9 cellular contexts compared by ENCODE assay signal in the genomic region with DNA sequence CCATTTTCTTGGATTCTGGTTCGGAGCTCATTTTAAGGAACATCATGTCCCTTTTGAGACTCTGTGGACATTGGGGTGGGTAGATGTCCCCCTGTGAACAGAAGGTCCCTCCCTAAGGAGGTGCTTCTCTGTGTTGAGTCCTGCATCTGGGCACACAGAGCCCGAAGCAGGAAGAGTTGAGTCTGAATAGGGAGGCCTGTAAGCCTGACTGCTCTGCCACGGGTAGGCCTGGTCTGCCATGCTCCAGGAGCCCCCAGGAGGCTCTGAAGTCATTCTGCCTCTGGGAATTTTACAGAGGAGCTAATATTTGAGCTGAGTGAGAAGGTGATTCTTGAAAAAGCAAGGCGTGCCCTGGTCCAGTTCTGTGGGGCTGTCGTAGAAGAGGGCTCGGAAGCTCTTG. TPM values are rescaled to one million over a fixed set of nuclear protein-coding genes. Genes with fewer than 3 reads are reported as not detected.
DNase-seq lines count a peak whose midpoint lies in the region; ATAC-seq, FAIRE-seq and TF ChIP-seq lines count a peak whose summit lies in the region.
"Had no signal": no experiment of that assay in that cellular context is flagged by ENCODE, and none has a peak within 500 bp of the region (broad histone marks: within the 10 kb centered on the region; RNA-seq: fewer than 3 reads in every experiment).

No MANE protein-coding gene starts in this region.

- H3K79me1 ChIP-seq in mesenchymal stem cell (replicated peaks; ENCODE audit: low read length, poor library complexity, severe bottlenecking) = peaks cover 19% of the 10 kb centered on the region

- H2BK5ac ChIP-seq in mesenchymal stem cell (ENCODE audit: low read depth, low read length, poor library complexity, severe bottlenecking) = no peak overlapping the region

- no peaks in the 10 kb centered on the region for H3K36me3 Mint-ChIP-seq in astrocyte (ENCODE audit: low read depth, unreplicated experiment)

- H2AK5ac ChIP-seq in mesenchymal stem cell (ENCODE audit: low read length, severe bottlenecking) = peak overlapping the region; percentile 46

- peak overlapping the region; percentile 60 for H3K27ac ChIP-seq in HUES48 (ENCODE audit: low read depth, low read length)
- peak overlapping the region; percentile 89 for H3K27ac ChIP-seq in astrocyte (ENCODE audit: low read depth, low read length)
- H3K27ac ChIP-seq in mesenchymal stem cell (ENCODE audit: low read length, poor library complexity, severe bottlenecking) = peak overlapping the region; percentile 81
- peak overlapping the region; percentile 38 to 61 for H3K27ac ChIP-seq in thoracic aorta

- H3K14ac ChIP-seq in mesenchymal stem cell (ENCODE audit: low read length in 2 of 2) = no peak overlapping the region

- H4K20me1 ChIP-seq in astrocyte (ENCODE audit: insufficient read depth, low read length) = peaks cover 9% of the 10 kb centered on the region

- H3K9ac ChIP-seq in HUES48 (ENCODE audit: low read depth, low read length) (no peak overlapping the region), astrocyte (ENCODE audit: low read length) (peak overlapping the region; percentile 63), mesenchymal stem cell (ENCODE audit: low read length) (peak overlapping the region; percentile 90)

- 88% methylated on average over 6 of the region's 6 CpGs for WGBS in mesenchymal stem cell

- peaks cover 82% of the 10 kb centered on the region for H3K79me2 ChIP-seq in astrocyte (ENCODE audit: insufficient read depth, low read length)

- H4K8ac ChIP-seq in mesenchymal stem cell (ENCODE audit: low read length) = peak overlapping the region; percentile 27

- H2BK120ac ChIP-seq in mesenchymal stem cell (ENCODE audit: low read depth, low read length) = peak overlapping the region; percentile 36

- H3K27me3 ChIP-seq in HUES48 (ENCODE audit: control insufficient read depth, insufficient read depth, low read length) (no peaks in the 10 kb centered on the region), astrocyte (ENCODE audit: insufficient read depth, low read length) (no peaks in the 10 kb centered on the region), mesenchymal stem cell (ENCODE audit: control insufficient read depth in 1 of 2, insufficient read depth in 1 of 2, low read length in 2 of 2) (no peaks in the 10 kb centered on the region), thoracic aorta (replicated peaks; ENCODE audit: insufficient read depth) (no peaks in the 10 kb centered on the region)

- peaks cover 44% of the 10 kb centered on the region for H3K4me1 Mint-ChIP-seq in astrocyte (ENCODE audit: low read depth, unreplicated experiment)

- H3K36me3 ChIP-seq in HUES48 (ENCODE audit: control insufficient read depth, insufficient read depth, low read length) (no peaks in the 10 kb centered on the region), astrocyte (ENCODE audit: insufficient read depth, low read length) (no peaks in the 10 kb centered on the region), mesenchymal stem cell (ENCODE audit: control insufficient read depth in 1 of 2, insufficient read depth in 2 of 2, low read depth in 1 of 2, low read length in 2 of 2) (no peaks in the 10 kb centered on the region), thoracic aorta (no peaks in the 10 kb centered on the region)

- H3K4me1 ChIP-seq in HUES48 (ENCODE audit: control insufficient read depth, insufficient read depth, low read length) (peaks cover 8% of the 10 kb centered on the region; the same call in 1 of the 2 replicates), astrocyte (ENCODE audit: insufficient read depth, low read length) (peaks cover 41% of the 10 kb centered on the region), mesenchymal stem cell (ENCODE audit: control insufficient read depth, insufficient read depth, low read depth, low read length) (peaks cover 14% of the 10 kb centered on the region), thoracic aorta (ENCODE audit: control insufficient read depth in 1 of 2, low read depth in 2 of 2) (peaks cover 37 to 63% of the 10 kb centered on the region in 2 donors)

- H3K27me3 Mint-ChIP-seq in astrocyte (ENCODE audit: low read depth, unreplicated experiment) = no peaks in the 10 kb centered on the region

- H3K23ac ChIP-seq in mesenchymal stem cell (ENCODE audit: low read length in 2 of 2) = peak overlapping the region in 1 of 2 experiments; percentile 14

- H2AFZ ChIP-seq in astrocyte (ENCODE audit: low read depth, low read length) (no peak overlapping the region), mesenchymal stem cell (ENCODE audit: low read depth, low read length) (no peak overlapping the region)

- peak overlapping the region; percentile 99 for H3K27ac Mint-ChIP-seq in astrocyte (ENCODE audit: unreplicated experiment)

- TF ChIP-seq CTCF in astrocyte (IDR thresholded peaks at IDR 0.05; ENCODE audit: insufficient read depth, low read depth, low read length) = no peak
- no peak for TF ChIP-seq CTCF in thoracic aorta (IDR thresholded peaks at IDR 0.05)

- peak overlapping the region; percentile 67 to 72 for H3K18ac ChIP-seq in mesenchymal stem cell (ENCODE audit: low read depth in 1 of 2, low read length in 2 of 2)

- no peak overlapping the region for H3K4me3 Mint-ChIP-seq in astrocyte (ENCODE audit: unreplicated experiment)

- H3K4ac ChIP-seq in mesenchymal stem cell (ENCODE audit: low read depth in 1 of 2, low read length in 2 of 2) = peak overlapping the region in 1 of 2 experiments; percentile 24

- H4K91ac ChIP-seq in mesenchymal stem cell (ENCODE audit: low read length) = peak overlapping the region; percentile 79

- H3K4me3 ChIP-seq in HUES48 (ENCODE audit: low read depth, low read length) = no peak overlapping the region
- peak overlapping the region; percentile 6 for H3K4me3 ChIP-seq in astrocyte (ENCODE audit: insufficient read depth, low read depth, low read length)
- H3K4me3 ChIP-seq in mesenchymal stem cell (ENCODE audit: insufficient read depth in 1 of 2, low read depth in 1 of 2, low read length in 2 of 2) = no peak overlapping the region
- no peak overlapping the region for H3K4me3 ChIP-seq in thoracic aorta

- no peak overlapping the region for H2BK15ac ChIP-seq in mesenchymal stem cell (ENCODE audit: low read depth, poor library complexity, severe bottlenecking)

- H3K4me2 ChIP-seq in astrocyte (ENCODE audit: low read length) (peak overlapping the region; percentile 81), mesenchymal stem cell (ENCODE audit: low read length, poor library complexity, severe bottlenecking) (no peak overlapping the region)

- no peaks in the 10 kb centered on the region for H3K9me3 Mint-ChIP-seq in astrocyte (ENCODE audit: unreplicated experiment)

- DNase-seq in astrocyte (ENCODE audit: low read depth) (no peak), mesenchymal stem cell (no peak), thoracic aorta (ENCODE audit: low spot score) (no peak), NCI-H2196 (lab: John Stamatoyannopoulos, UW; ENCODE audit: unreplicated experiment) (no peak)
- DNase-seq: NCI-H510A had no signal

- no peak for FAIRE-seq in astrocyte (lab: Jason Lieb, UNC)

- H2BK12ac ChIP-seq in mesenchymal stem cell (ENCODE audit: low read length in 2 of 2) = peak overlapping the region in 1 of 2 experiments; percentile 80

- no peak for ATAC-seq in thoracic aorta (ENCODE audit: insufficient number of reproducible peaks, low FRiP score, low read depth)
- no peak for ATAC-seq in HG03097 (IDR thresholded peaks at IDR 0.05; ENCODE audit: low FRiP score, unreplicated experiment)
- ATAC-seq in HG03135 (IDR thresholded peaks at IDR 0.05; ENCODE audit: unreplicated experiment) = no peak
- no peak for ATAC-seq in HG02884 (IDR thresholded peaks at IDR 0.05; ENCODE audit: unreplicated experiment)

- H3K9me3 ChIP-seq in HUES48 (ENCODE audit: control insufficient read depth, insufficient read depth, low read length) (no peaks in the 10 kb centered on the region), astrocyte (ENCODE audit: insufficient read depth, low read depth, low read length) (no peaks in the 10 kb centered on the region), mesenchymal stem cell (ENCODE audit: control insufficient read depth, low read length) (no peaks in the 10 kb centered on the region), thoracic aorta (no peaks in the 10 kb centered on the region)

RNA-seq across cellular contexts. Expression of gene TENT4B, which starts 50.6 kb away (rescaled TPM):
- total RNA-seq in astrocyte = 16.1 and 17.0 TPM in 2 replicates
- 5.6 TPM for polyA plus RNA-seq in mesenchymal stem cell (2013, experiment 1 of 2)
- 5.8 TPM for polyA plus RNA-seq in mesenchymal stem cell (2013, experiment 2 of 2)
- total RNA-seq in thoracic aorta = 10 to 100 TPM; 15.0 to 15.9 TPM
